8 cellular contexts compared by ENCODE assay signal in genomic region chr7:50660040-50660829, GRCh38.
DNase-seq lines count a peak whose midpoint lies in the region; ATAC-seq and TF ChIP-seq lines count a peak whose summit lies in the region.

No MANE protein-coding gene starts in this region.

- H4K20me1 ChIP-seq in OCI-LY3 (ENCODE audit: insufficient read depth, low read length), result no peaks in the 10 kb centered on the region

- H3K4me1 Mint-ChIP-seq in CD4-positive, CD25-positive, alpha-beta regulatory T cell, result peaks cover 10 to 63% (median 37%) of the 10 kb centered on the region in 4 donors

- no peaks in the 10 kb centered on the region for H3K27me3 Mint-ChIP-seq in CD4-positive, CD25-positive, alpha-beta regulatory T cell

- H3K9me3 ChIP-seq in CD4-positive, CD25-positive, alpha-beta regulatory T cell (ENCODE audit: control insufficient read depth in 2 of 2, low read length in 2 of 2), result no peaks in the 10 kb centered on the region
- H3K9me3 ChIP-seq in OCI-LY3 (ENCODE audit: insufficient read depth, low read length) (no peaks in the 10 kb centered on the region), HAP-1 (no peaks in the 10 kb centered on the region)

- peak overlapping the region; percentile 36 for H3K4me2 ChIP-seq in OCI-LY3 (ENCODE audit: low read length)

- peak overlapping the region; percentile 48 for H3K4me3 ChIP-seq in CD4-positive, CD25-positive, alpha-beta regulatory T cell (ENCODE audit: low read depth, low read length)
- H3K4me3 ChIP-seq in OCI-LY3 (ENCODE audit: low read length) (0 out of 2 replicates have a peak overlapping the region, but pooled peaks have one; percentile 29), H7 (ENCODE audit: insufficient read depth, low read depth, low read length) (no peak overlapping the region), HAP-1 (no peak overlapping the region)

- H3K9me3 Mint-ChIP-seq in CD4-positive, CD25-positive, alpha-beta regulatory T cell, result no peaks in the 10 kb centered on the region

- no peaks in the 10 kb centered on the region for H3K36me3 ChIP-seq in CD4-positive, CD25-positive, alpha-beta regulatory T cell (ENCODE audit: control insufficient read depth, insufficient read depth, low read length)
- H3K36me3 ChIP-seq in OCI-LY3 (replicated peaks; ENCODE audit: low read depth, low read length) (no peaks in the 10 kb centered on the region), H7 (replicated peaks; ENCODE audit: control insufficient read depth, insufficient read depth, low read length) (peaks cover 1% of the 10 kb centered on the region), HAP-1 (replicated peaks) (peaks cover 3% of the 10 kb centered on the region; the same call in 1 of the 2 replicates)

- H3K4me3 Mint-ChIP-seq in CD4-positive, CD25-positive, alpha-beta regulatory T cell, result peak overlapping the region; percentile 75 to 86 (median 84)

- DNase-seq in CD4-positive, CD25-positive, alpha-beta regulatory T cell, result peak; percentile 12 to 69 (median 33)
- DNase-seq in activated naive CD4-positive, alpha-beta T cell treated with anti-CD3 and anti-CD28 coated beads, Interleukin-2, amount 50 U/mL, for 16 hours, result peak; percentile 21
- peak; percentile 63 for DNase-seq in pons (ENCODE audit: low spot score)
- DNase-seq in H7, result no peak
- DNase-seq in NCI-H1092 (lab: John Stamatoyannopoulos, UW), result no peak
- no peak for DNase-seq in HAP-1 (ENCODE audit: low spot score in 2 of 2)

- peak; percentile 35 to 46 for ATAC-seq in CD4-positive, CD25-positive, alpha-beta regulatory T cell (ENCODE audit: low read depth in 2 of 2)
- ATAC-seq in HG03175 (IDR thresholded peaks at IDR 0.05; ENCODE audit: unreplicated experiment), result no peak

- no peak overlapping the region; the same call in 1 of the 2 replicates for H2AFZ ChIP-seq in OCI-LY3 (ENCODE audit: low read depth, low read length)

- no peak overlapping the region for H3K27ac ChIP-seq in CD4-positive, CD25-positive, alpha-beta regulatory T cell (ENCODE audit: insufficient read depth, low read length, poor library complexity, severe bottlenecking)
- H3K27ac ChIP-seq in OCI-LY3 (ENCODE audit: low read length), result no peak overlapping the region

- no peaks in the 10 kb centered on the region for H3K36me3 Mint-ChIP-seq in CD4-positive, CD25-positive, alpha-beta regulatory T cell

- H3K27ac Mint-ChIP-seq in CD4-positive, CD25-positive, alpha-beta regulatory T cell, result peak overlapping the region; percentile 72 to 94 (median 91)

- peaks cover 53% of the 10 kb centered on the region for H3K4me1 ChIP-seq in CD4-positive, CD25-positive, alpha-beta regulatory T cell (ENCODE audit: control insufficient read depth, insufficient read depth, low read length, poor library complexity, severe bottlenecking)
- peaks cover 18% of the 10 kb centered on the region for H3K4me1 ChIP-seq in OCI-LY3 (ENCODE audit: low read length)
- no peaks in the 10 kb centered on the region for H3K4me1 ChIP-seq in HAP-1

- H3K27me3 ChIP-seq in CD4-positive, CD25-positive, alpha-beta regulatory T cell (ENCODE audit: control insufficient read depth, insufficient read depth, low read length), result no peaks in the 10 kb centered on the region
- H3K27me3 ChIP-seq in OCI-LY3 (ENCODE audit: low read depth, low read length) (peaks cover 31% of the 10 kb centered on the region), H7 (ENCODE audit: control insufficient read depth, insufficient read depth, low read length) (no peaks in the 10 kb centered on the region), HAP-1 (ENCODE audit: low read depth) (no peaks in the 10 kb centered on the region)

- TF ChIP-seq CTCF in OCI-LY3 (IDR thresholded peaks at IDR 0.05; ENCODE audit: low read depth, low read length), result no peak

- H3K9ac ChIP-seq in OCI-LY3 (ENCODE audit: low read length), result no peak overlapping the region

- no peaks in the 10 kb centered on the region for H3K79me2 ChIP-seq in OCI-LY3 (ENCODE audit: low read length)

- in situ Hi-C loops in HAP-1 (cut with MboI; ENCODE audit: low sequenced_read_pairs), result no loop called here

Comparison
In these comparisons a context has a peak if more than half of its experiments do, and no peak if none do; other contexts are left out.
1. DNase-seq: peak in CD4-positive, CD25-positive, alpha-beta regulatory T cell (3 of 3), activated naive CD4-positive, alpha-beta T cell treated with anti-CD3 and anti-CD28 coated beads, Interleukin-2, amount 50 U/mL, for 16 hours (single experiment) and pons (single experiment); none in H7 (single experiment), NCI-H1092 (single experiment) and HAP-1 (0 of 2).
2. H3K4me3 ChIP-seq: peak in CD4-positive, CD25-positive, alpha-beta regulatory T cell (single experiment) and OCI-LY3 (single experiment); none in H7 (single experiment) and HAP-1 (single experiment).